17 cellular contexts compared by ENCODE assay signal in genomic region chr4:111855308-111855707, GRCh38.
DNase-seq lines count a peak whose midpoint lies in the region; ATAC-seq, FAIRE-seq and TF ChIP-seq lines count a peak whose summit lies in the region.
"Had no signal": no experiment of that assay in that cellular context is flagged by ENCODE, and none has a peak within 500 bp of the region (broad histone marks: within the 10 kb centered on the region; RNA-seq: fewer than 3 reads in every experiment).

No MANE protein-coding gene starts in this region.

- H3F3A ChIP-seq in SU-DHL-6 (ENCODE audit: insufficient read depth) = no peaks in the 10 kb centered on the region

- no peak overlapping the region for H3K4me3 ChIP-seq in A549
- no peak overlapping the region for H3K4me3 ChIP-seq in SU-DHL-6 (ENCODE audit: insufficient read depth, low read length, poor library complexity, severe bottlenecking)
- H3K4me3 ChIP-seq in epithelial cell of proximal tubule (ENCODE audit: low read depth, low read length) = no peak overlapping the region
- H3K4me3 ChIP-seq: GM23248 had no signal

- H3K9me3 ChIP-seq in A549 = no peaks in the 10 kb centered on the region
- H3K9me3 ChIP-seq in SU-DHL-6 (ENCODE audit: insufficient read depth, low read length) = no peaks in the 10 kb centered on the region
- H3K9me3 ChIP-seq: Caco-2 had no signal

- H3K36me3 ChIP-seq in SU-DHL-6 (ENCODE audit: low read length) = no peaks in the 10 kb centered on the region

- ATAC-seq in A549 = no peak
- no peak for ATAC-seq in HG02798 (IDR thresholded peaks at IDR 0.05; ENCODE audit: poor library complexity, unreplicated experiment)
- ATAC-seq: CD8-positive, alpha-beta T cell had no signal

- no peak overlapping the region for H3K4me2 ChIP-seq in A549
- no peak overlapping the region for H3K4me2 ChIP-seq in SU-DHL-6 (ENCODE audit: low read depth, low read length, poor library complexity, severe bottlenecking)

- no peak for TF ChIP-seq RAD21 in A549 (conservative IDR thresholded peaks at IDR 0.05 in 1 of 2, IDR thresholded peaks at IDR 0.05 in 1 of 2)

- no peaks in the 10 kb centered on the region for H3K79me2 ChIP-seq in SU-DHL-6 (ENCODE audit: insufficient read depth, low read length)

- H4K20me1 ChIP-seq in SU-DHL-6 (ENCODE audit: low read depth, low read length) = no peaks in the 10 kb centered on the region

- H3K27me3 ChIP-seq in SU-DHL-6 (ENCODE audit: low read length) = no peaks in the 10 kb centered on the region

- H2AFZ ChIP-seq in SU-DHL-6 (ENCODE audit: low read depth, low read length, severe bottlenecking) = no peak overlapping the region
- H2AFZ ChIP-seq: GM23248 had no signal

- TF ChIP-seq POLR2A in A549 (IDR thresholded peaks at IDR 0.05; ENCODE audit: low read length) = no peak

- 6% methylated on average over 1 of the region's 1 CpG for WGBS in A549 (ENCODE audit: missing lambda C conversion rate)

- H3K9me2 ChIP-seq in SU-DHL-6 (replicated peaks; ENCODE audit: insufficient read depth, low read length) = no peaks in the 10 kb centered on the region

- H3K9ac ChIP-seq in SU-DHL-6 (ENCODE audit: low read length) = no peak overlapping the region
- H3K9ac ChIP-seq: GM23248 had no signal

- no peak for TF ChIP-seq EP300 in A549 (IDR thresholded peaks at IDR 0.05)

- TF ChIP-seq CTCF in A549 (IDR thresholded peaks at IDR 0.05) (no peak), SU-DHL-6 (IDR thresholded peaks at IDR 0.05; ENCODE audit: insufficient read depth, low read length, poor library complexity, severe bottlenecking) (no peak), epithelial cell of proximal tubule (conservative IDR thresholded peaks at IDR 0.05; ENCODE audit: low read depth, low read length) (peak; percentile 3)

- H3K27ac ChIP-seq in A549 = no peak overlapping the region
- H3K27ac ChIP-seq in SU-DHL-6 (ENCODE audit: low read depth, low read length) = 0 out of 2 replicates have a peak overlapping the region, but pooled peaks have one; percentile 19
- H3K27ac ChIP-seq: C4-2B, GM23248 had no signal

- no peak for FAIRE-seq in A549 (lab: Jason Lieb, UNC)
- FAIRE-seq: G401.6, GM12892 had no signal

- POLR2A ChIA-PET in A549 (lab: Yijun Ruan, JAX) = no interaction called here

- CTCF ChIA-PET in A549 (lab: Yijun Ruan, JAX) = interaction anchor here (0.8 to 1.9 kb wide), 15 partner anchors 9 to 1851 kb away, joined by 3 to 10 read pairs (median 4); no protein-coding TSS in a partner anchor

- no peaks in the 10 kb centered on the region for H3K4me1 ChIP-seq in A549
- H3K4me1 ChIP-seq: Caco-2 had no signal

- DNase-seq in A549 (ENCODE audit: low read depth in 1 of 2, low spot score in 1 of 2) (no peak), epithelial cell of proximal tubule (ENCODE audit: low read depth) (no peak), C1 segment of cervical spinal cord (lab: John Stamatoyannopoulos, UW) (no peak)
- DNase-seq in stimulated activated naive CD4-positive, alpha-beta T cell (lab: John Stamatoyannopoulos, UW) = no peak
- DNase-seq: 8988T; Caco-2; CD4-positive, CD25-positive, alpha-beta regulatory T cell; CD8-positive, alpha-beta T cell; DMS153; DND-41; GM23248; H9 had no signal

TF ChIP-seq in A549, 52 proteins besides CTCF, POLR2A, EP300 and RAD21:
- TF ChIP-seq PBX3 (IDR thresholded peaks at IDR 0.05) (no peak), MAFK (IDR thresholded peaks at IDR 0.05; ENCODE audit: partially characterized antibody) (peak; percentile 77), ESRRA (IDR thresholded peaks at IDR 0.05; ENCODE audit: borderline replicate concordance, low read length) (no peak)
TF ChIP-seq in A549: peak in this region for 1.
